In the genomic region with DNA sequence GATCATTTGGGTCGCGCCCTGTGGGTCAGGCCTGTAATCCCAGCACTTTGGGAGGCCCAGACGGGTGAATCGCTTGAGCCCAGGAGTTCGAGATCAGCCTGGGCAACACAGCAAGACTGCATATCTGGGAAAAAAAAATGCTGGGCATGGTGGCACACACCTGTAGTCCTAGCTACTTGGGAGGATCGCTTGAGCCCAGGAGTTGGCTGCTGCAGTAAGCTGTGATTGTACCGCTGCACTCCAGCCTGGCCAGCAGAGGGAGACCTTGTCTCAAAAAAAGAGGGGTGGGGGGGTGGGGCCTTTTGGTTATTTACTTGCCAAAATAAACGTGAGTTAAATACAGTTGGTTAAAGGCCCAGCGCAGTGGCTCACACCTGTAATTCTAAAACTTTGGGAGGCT, we compare ENCODE assay signal across 9 cellular contexts. TPM values are rescaled to one million over a fixed set of nuclear protein-coding genes. Genes with fewer than 3 reads are reported as not detected.
DNase-seq lines count a peak whose midpoint lies in the region; ATAC-seq and TF ChIP-seq lines count a peak whose summit lies in the region.
"Had no signal": no experiment of that assay in that cellular context is flagged by ENCODE, and none has a peak within 500 bp of the region (broad histone marks: within the 10 kb centered on the region; RNA-seq: fewer than 3 reads in every experiment).

No MANE protein-coding gene starts in this region.

- no peak overlapping the region for H2BK120ac ChIP-seq in H9 (ENCODE audit: low read depth, low read length, poor library complexity, severe bottlenecking)

- intact Hi-C loops in CD14-positive monocyte (cut with micrococcal nuclease), result no loop called here
- intact Hi-C loops in uterus (cut with DNase I; ENCODE audit: low total_unique reads), result no loop called here

- H3K27me3 ChIP-seq in H9 (ENCODE audit: insufficient read depth, low read length) (no peaks in the 10 kb centered on the region), hepatocyte (no peaks in the 10 kb centered on the region), uterus (no peaks in the 10 kb centered on the region)

- H2AK5ac ChIP-seq in H9 (ENCODE audit: insufficient read length, low read length), result no peak overlapping the region

- no peak overlapping the region for H3K18ac ChIP-seq in H9 (ENCODE audit: insufficient read length, low read depth, low read length)

- no peaks in the 10 kb centered on the region for H3K9me3 ChIP-seq in H9 (ENCODE audit: control insufficient read depth, low read depth, low read length)
- H3K9me3 ChIP-seq in hepatocyte (ENCODE audit: low read depth), result peaks cover 16% of the 10 kb centered on the region
- H3K9me3 ChIP-seq in uterus, result peaks cover 0 to 63% of the 10 kb centered on the region in 2 donors

- no peak for DNase-seq in CD14-positive monocyte (ENCODE audit: low spot score)
- DNase-seq in H9, result peak; percentile 73
- DNase-seq in hepatocyte (ENCODE audit: low spot score), result no peak
- DNase-seq in effector CD4-positive, alpha-beta T cell, result no peak
- DNase-seq in uterus, result no peak
- DNase-seq: islet precursor cell had no signal

- no peak overlapping the region for H3K9ac ChIP-seq in H9 (ENCODE audit: extremely low read depth, insufficient read length, low read length)

- H3K9me3 Mint-ChIP-seq in CD14-positive monocyte, result peaks cover 48 to 100% (median 95%) of the 10 kb centered on the region in 7 donors
- peaks cover 37 to 56% of the 10 kb centered on the region in 2 experiments for H3K9me3 Mint-ChIP-seq in H9

- ATAC-seq in HG02759 (IDR thresholded peaks at IDR 0.05; ENCODE audit: unreplicated experiment) (no peak), GM19397 (IDR thresholded peaks at IDR 0.05; ENCODE audit: unreplicated experiment) (no peak)

- H2BK12ac ChIP-seq in H9 (ENCODE audit: insufficient read length, low read depth, low read length), result no peak overlapping the region

- no peak overlapping the region for H3K23ac ChIP-seq in H9 (ENCODE audit: insufficient read length, low read depth, low read length)

- no peak overlapping the region for H3K4me2 ChIP-seq in H9 (ENCODE audit: insufficient read depth, insufficient read length, low read length)
- H3K4me2 ChIP-seq in hepatocyte, result no peak overlapping the region

- no peaks in the 10 kb centered on the region for H4K20me1 ChIP-seq in H9 (ENCODE audit: control insufficient read depth, insufficient read depth, insufficient read length)
- no peaks in the 10 kb centered on the region for H4K20me1 ChIP-seq in hepatocyte (ENCODE audit: insufficient read depth, poor library complexity, severe bottlenecking)

- no peak overlapping the region for H2BK5ac ChIP-seq in H9 (ENCODE audit: insufficient read length, low read length)

- no peak overlapping the region for H3T11ph ChIP-seq in H9 (ENCODE audit: low read length)

- H3K4me1 Mint-ChIP-seq in CD14-positive monocyte, result no peaks in the 10 kb centered on the region
- H3K4me1 Mint-ChIP-seq in H9, result no peaks in the 10 kb centered on the region

- H2AFZ ChIP-seq in H9 (ENCODE audit: low read length) (no peak overlapping the region), hepatocyte (no peak overlapping the region)

- no peaks in the 10 kb centered on the region for H3K79me2 ChIP-seq in H9 (ENCODE audit: insufficient read depth, low read length)
- H3K79me2 ChIP-seq in hepatocyte, result no peaks in the 10 kb centered on the region

- H4K91ac ChIP-seq in H9 (ENCODE audit: insufficient read length, low read depth, low read length), result no peak overlapping the region

- H3K4me3 Mint-ChIP-seq in CD14-positive monocyte (no peak overlapping the region), H9 (no peak overlapping the region)

- no CpG with 5 or more reads among the region's 9 CpGs for WGBS in H9 (ENCODE audit: extremely low coverage, insufficient read length, low lambda C conversion rate)
- 65% methylated on average over 9 of the region's 9 CpGs for WGBS in hepatocyte (ENCODE audit: low lambda C conversion rate, missing lambda C conversion rate)

- H3K36me3 Mint-ChIP-seq in CD14-positive monocyte (peaks cover 0 to 7% of the 10 kb centered on the region in 2 donors), H9 (ENCODE audit: insufficient read depth in 1 of 3, low read depth in 3 of 3) (peaks cover 4 to 9% (median 4%) of the 10 kb centered on the region in 3 experiments)

- H3K4me1 ChIP-seq in H9 (ENCODE audit: insufficient read depth, low read length) (no peaks in the 10 kb centered on the region; the same call in 1 of the 2 replicates), hepatocyte (ENCODE audit: insufficient read depth) (no peaks in the 10 kb centered on the region), uterus (no peaks in the 10 kb centered on the region)

- no peak overlapping the region for H3K4ac ChIP-seq in H9 (ENCODE audit: low read depth, low read length)

- H4K8ac ChIP-seq in H9 (replicated peaks; ENCODE audit: insufficient read length, low read depth, low read length), result no peak overlapping the region

- H3K9me2 ChIP-seq in hepatocyte (replicated peaks; ENCODE audit: insufficient read depth), result no peaks in the 10 kb centered on the region

- H3K23me2 ChIP-seq in H9 (ENCODE audit: insufficient read length, low read depth, low read length, poor library complexity, severe bottlenecking), result no peaks in the 10 kb centered on the region

- H3K79me1 ChIP-seq in H9 (ENCODE audit: insufficient read depth, low read depth, low read length, poor library complexity, severe bottlenecking), result no peaks in the 10 kb centered on the region

- no peak overlapping the region for H2BK20ac ChIP-seq in H9 (ENCODE audit: low read depth, low read length, poor library complexity, severe bottlenecking)

- H3K27ac ChIP-seq in H9 (ENCODE audit: insufficient read length, low read depth, low read length) (no peak overlapping the region), VCaP (no peak overlapping the region), hepatocyte (no peak overlapping the region), uterus (no peak overlapping the region)

- H3K27me3 Mint-ChIP-seq in CD14-positive monocyte (ENCODE audit: low read depth in 3 of 3) (peaks cover 0 to 2% (median under 1%) of the 10 kb centered on the region in 3 donors), H9 (ENCODE audit: low read depth) (peaks cover 7% of the 10 kb centered on the region)

- no peak overlapping the region for H3K56ac ChIP-seq in H9 (ENCODE audit: insufficient read length, low read depth, low read length)

- no peak overlapping the region for H2BK15ac ChIP-seq in H9 (ENCODE audit: low read depth, low read length)

- TF ChIP-seq CTCF in CD14-positive monocyte (IDR thresholded peaks at IDR 0.05), result peak; percentile 30
- TF ChIP-seq CTCF in H9 (conservative IDR thresholded peaks at IDR 0.05), result peak; percentile 72
- peak; percentile 40; the same call in 1 of the 2 replicates for TF ChIP-seq CTCF in VCaP (conservative IDR thresholded peaks at IDR 0.05)
- TF ChIP-seq CTCF in hepatocyte (IDR thresholded peaks at IDR 0.05; ENCODE audit: poor library complexity), result peak; percentile 8
- no peak for TF ChIP-seq CTCF in uterus (IDR thresholded peaks at IDR 0.05)

- H3K4me3 ChIP-seq in hepatocyte, result no peak overlapping the region
- H3K4me3 ChIP-seq in uterus, result no peak overlapping the region

- H3K27ac Mint-ChIP-seq in CD14-positive monocyte, result no peak overlapping the region
- H3K27ac Mint-ChIP-seq in H9, result peak overlapping the region in 1 of 3 experiments; percentile 65; a peak in 1 of 7 replicates

- H3K36me3 ChIP-seq in hepatocyte (replicated peaks; ENCODE audit: insufficient read depth, low read depth) (no peaks in the 10 kb centered on the region), uterus (no peaks in the 10 kb centered on the region)

- no peak overlapping the region for H4K5ac ChIP-seq in H9 (ENCODE audit: insufficient read length, low read depth, low read length)

- no peak for TF ChIP-seq POLR2A in uterus (IDR thresholded peaks at IDR 0.05)

- H3K14ac ChIP-seq in H9 (ENCODE audit: insufficient read depth, low read length), result no peak overlapping the region

RNA-seq across cellular contexts. Expression of a gene that starts 9.8 kb away (rescaled TPM):
- 1 to 10 TPM; 1.5 to 2.2 TPM for polyA plus RNA-seq in CD14-positive monocyte
- 97.2 and 97.6 TPM in 2 replicates for total RNA-seq in H9 (2021)
- 19.3 and 34.1 TPM in 2 replicates for total RNA-seq in hepatocyte
- 12.3 and 17.2 TPM in 2 replicates for polyA plus RNA-seq in hepatocyte
- 10 to 100 TPM in 3 of 4 donors, 1 to 10 TPM in 1; 2.6 to 67.0 (median 43.7) TPM for total RNA-seq in uterus

RNA-seq across cellular contexts. Expression of a gene that starts 36.0 kb away (rescaled TPM):
- polyA plus RNA-seq in CD14-positive monocyte (1 to 10 TPM; 5.8 to 9.0 TPM), hepatocyte (29.0 and 30.8 TPM in 2 replicates)
- total RNA-seq in H9 (2021) (27.0 and 28.7 TPM in 2 replicates), hepatocyte (28.1 and 28.8 TPM in 2 replicates), uterus (10 to 100 TPM; 10.8 to 34.3 (median 29.7) TPM)

RNA-seq across cellular contexts. Expression of a gene that starts 59.9 kb away (rescaled TPM):
- polyA plus RNA-seq in CD14-positive monocyte, result under 1 TPM; 0.05 to 0.25 TPM
- total RNA-seq in H9 (2021), result 16.9 and 17.3 TPM in 2 replicates
- 7.1 and 8.7 TPM in 2 replicates for total RNA-seq in hepatocyte
- polyA plus RNA-seq in hepatocyte, result 1.0 and 1.4 TPM in 2 replicates
- total RNA-seq in uterus, result 10 to 100 TPM in 1 of 4 donors, 1 to 10 TPM in 3; 1.8 to 10.8 (median 8.2) TPM

Comparison
In these comparisons a context has a peak if more than half of its experiments do, and no peak if none do; other contexts are left out.
1. CTCF ChIP-seq: peak in CD14-positive monocyte (single experiment), H9 (single experiment), VCaP (single experiment) and hepatocyte (single experiment); none in uterus (0 of 4).